In the genomic region with DNA sequence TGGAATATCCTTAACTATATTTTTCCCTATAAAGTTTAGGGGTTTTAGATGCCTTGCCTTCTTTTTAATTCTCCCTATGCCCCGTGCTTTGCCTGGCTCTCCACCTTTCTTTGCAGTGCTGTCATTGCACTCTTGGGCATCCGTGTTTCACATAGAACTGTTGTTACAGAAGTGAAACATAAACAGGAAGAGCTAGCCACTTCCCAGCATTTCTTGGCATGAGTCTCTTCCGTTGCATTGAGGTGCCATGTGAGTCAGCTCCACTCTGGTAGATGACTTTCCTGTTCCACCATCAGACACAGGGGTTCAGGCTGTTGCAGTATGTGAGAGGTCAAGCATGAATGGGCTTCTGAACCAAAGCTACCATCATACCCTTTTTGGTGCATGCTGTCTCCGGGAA, we compare ENCODE assay signal across 8 cellular contexts.
DNase-seq lines count a peak whose midpoint lies in the region; ATAC-seq and TF ChIP-seq lines count a peak whose summit lies in the region.

No MANE protein-coding gene starts in this region.

- H3K79me2 ChIP-seq in KMS-11 (ENCODE audit: insufficient read depth, low read depth) = no peaks in the 10 kb centered on the region

- CTCF ChIA-PET in activated CD4-positive, alpha-beta T cell treated with anti-CD3 and anti-CD28 coated beads for 36 hours (lab: Charles Lee) = interaction anchor here (0.6 to 1.2 kb wide), 3 partner anchors 8 to 1284 kb away, joined by 3 read pairs; no protein-coding TSS in a partner anchor

- ATAC-seq in activated CD4-positive, alpha-beta T cell treated with anti-CD3 and anti-CD28 coated beads for 36 hours = peak; percentile 96
- no peak for ATAC-seq in HG02938 (IDR thresholded peaks at IDR 0.05; ENCODE audit: unreplicated experiment)

- DNase-seq in activated CD4-positive, alpha-beta T cell treated with anti-CD3 and anti-CD28 coated beads for 36 hours = peak; percentile 59
- DNase-seq in activated CD4-positive, alpha-beta T cell treated with anti-CD3 and anti-CD28 coated beads for 1 hour = no peak
- peak; percentile 24 for DNase-seq in activated T-helper 2 cell treated with anti-CD3 and anti-CD28 coated beads, Interferon-gamma antibody, Interleukin-2, Interleukin-4, amounts not matched to agents 10 μg/mL and 5 μg/mL and 100 μg/mL, durations not matched to agents 14 hours and 24 hours and 36 hours (ENCODE audit: low spot score)
- DNase-seq in right atrium auricular region (ENCODE audit: low spot score) = peak; percentile 72
- DNase-seq in testis = no peak
- DNase-seq in HAP-1 (ENCODE audit: low spot score in 2 of 2) = no peak

- H3K36me3 ChIP-seq in KMS-11 (ENCODE audit: insufficient read depth) (no peaks in the 10 kb centered on the region), right atrium auricular region (no peaks in the 10 kb centered on the region), testis (ENCODE audit: low read depth, missing control alignments) (no peaks in the 10 kb centered on the region), HAP-1 (replicated peaks) (no peaks in the 10 kb centered on the region)

- H3K4me1 ChIP-seq in KMS-11 (ENCODE audit: low read depth, poor library complexity, severe bottlenecking) (peaks cover 35% of the 10 kb centered on the region), right atrium auricular region (peaks cover 0 to 39% of the 10 kb centered on the region in 2 donors), testis (peaks cover 10% of the 10 kb centered on the region), HAP-1 (no peaks in the 10 kb centered on the region)

- no peak for TF ChIP-seq CTCF in KMS-11 (conservative IDR thresholded peaks at IDR 0.05; ENCODE audit: low read depth, low read length)
- TF ChIP-seq CTCF in right atrium auricular region (IDR thresholded peaks at IDR 0.05) = peak in 1 of 2 donors; percentile 57
- TF ChIP-seq CTCF in testis (IDR thresholded peaks at IDR 0.05) = peak in 2 of 3 experiments; percentile 9

- POLR2A ChIA-PET in activated CD4-positive, alpha-beta T cell treated with anti-CD3 and anti-CD28 coated beads for 36 hours (lab: Charles Lee) = no interaction called here

- H3K4me3 ChIP-seq in KMS-11 (IDR thresholded peaks at IDR 0.05; ENCODE audit: insufficient read depth, low read depth, low read length) (no peak overlapping the region), right atrium auricular region (no peak overlapping the region), testis (no peak overlapping the region), HAP-1 (no peak overlapping the region)

- TF ChIP-seq POLR2A in testis (IDR thresholded peaks at IDR 0.05) = no peak

- H3K27me3 Mint-ChIP-seq in activated CD4-positive, alpha-beta T cell treated with anti-CD3 and anti-CD28 coated beads for 36 hours = peaks cover 2% of the 10 kb centered on the region
- peaks cover 16% of the 10 kb centered on the region for H3K27me3 Mint-ChIP-seq in activated T-helper 2 cell treated with anti-CD3 and anti-CD28 coated beads, Interferon-gamma antibody, Interleukin-2, Interleukin-4, amounts not matched to agents 10 μg/mL and 5 μg/mL and 100 μg/mL, durations not matched to agents 14 hours and 24 hours and 36 hours (ENCODE audit: low read depth)

- no peaks in the 10 kb centered on the region for H3K9me3 ChIP-seq in right atrium auricular region
- H3K9me3 ChIP-seq in testis = no peaks in the 10 kb centered on the region
- H3K9me3 ChIP-seq in HAP-1 = no peaks in the 10 kb centered on the region

- H3K4me1 Mint-ChIP-seq in activated CD4-positive, alpha-beta T cell treated with anti-CD3 and anti-CD28 coated beads for 36 hours = peaks cover 21% of the 10 kb centered on the region
- peaks cover 24% of the 10 kb centered on the region for H3K4me1 Mint-ChIP-seq in activated T-helper 2 cell treated with anti-CD3 and anti-CD28 coated beads, Interferon-gamma antibody, Interleukin-2, Interleukin-4, amounts not matched to agents 10 μg/mL and 5 μg/mL and 100 μg/mL, durations not matched to agents 14 hours and 24 hours and 36 hours (ENCODE audit: low read depth)

- no peak overlapping the region for H3K9ac ChIP-seq in KMS-11

- no peak overlapping the region for H3K27ac Mint-ChIP-seq in activated CD4-positive, alpha-beta T cell treated with anti-CD3 and anti-CD28 coated beads for 36 hours
- no peak overlapping the region for H3K27ac Mint-ChIP-seq in activated T-helper 2 cell treated with anti-CD3 and anti-CD28 coated beads, Interferon-gamma antibody, Interleukin-2, Interleukin-4, amounts not matched to agents 10 μg/mL and 5 μg/mL and 100 μg/mL, durations not matched to agents 14 hours and 24 hours and 36 hours

- 62 to 70% methylated on average over 4 of the region's 4 CpGs for WGBS in testis, 2 donors

- H3K27ac ChIP-seq in KMS-11 (0 out of 2 replicates have a peak overlapping the region, but pooled peaks have one; percentile 6), right atrium auricular region (peak overlapping the region in 1 of 2 donors; percentile 3), testis (no peak overlapping the region)

- intact Hi-C loops in activated CD4-positive, alpha-beta T cell treated with anti-CD3 and anti-CD28 coated beads for 36 hours (cut with DNase I, micrococcal nuclease) = loop anchor here (1.0 to 5.0 kb wide), 3 partner anchors 44 to 62 kb away; no protein-coding TSS in a partner anchor
- intact Hi-C loops in activated T-helper 2 cell treated with anti-CD3 and anti-CD28 coated beads, Interferon-gamma antibody, Interleukin-2, Interleukin-4, amounts not matched to agents 10 μg/mL and 5 μg/mL and 100 μg/mL, durations not matched to agents 14 hours and 24 hours and 36 hours (cut with micrococcal nuclease) = loop anchor here (1.0 to 5.0 kb wide), 2 partner anchors 42 to 63 kb away; no protein-coding TSS in a partner anchor
- intact Hi-C loops in testis (cut with DNase I; ENCODE audit: low total_unique reads) = no loop called here

- in situ Hi-C loops in HAP-1 (cut with MboI; ENCODE audit: low sequenced_read_pairs) = no loop called here

- no peak overlapping the region for H3K4me3 Mint-ChIP-seq in activated CD4-positive, alpha-beta T cell treated with anti-CD3 and anti-CD28 coated beads for 36 hours
- H3K4me3 Mint-ChIP-seq in activated T-helper 2 cell treated with anti-CD3 and anti-CD28 coated beads, Interferon-gamma antibody, Interleukin-2, Interleukin-4, amounts not matched to agents 10 μg/mL and 5 μg/mL and 100 μg/mL, durations not matched to agents 14 hours and 24 hours and 36 hours (ENCODE audit: low read depth) = peak overlapping the region; percentile 31

- H2AFZ ChIP-seq in KMS-11 (ENCODE audit: low read depth) = peak overlapping the region; percentile 20

- no peaks in the 10 kb centered on the region for H4K20me1 ChIP-seq in KMS-11 (ENCODE audit: insufficient read depth)

- H3K9me3 Mint-ChIP-seq in activated CD4-positive, alpha-beta T cell treated with anti-CD3 and anti-CD28 coated beads for 36 hours (ENCODE audit: low read depth) = no peaks in the 10 kb centered on the region
- H3K9me3 Mint-ChIP-seq in activated T-helper 2 cell treated with anti-CD3 and anti-CD28 coated beads, Interferon-gamma antibody, Interleukin-2, Interleukin-4, amounts not matched to agents 10 μg/mL and 5 μg/mL and 100 μg/mL, durations not matched to agents 14 hours and 24 hours and 36 hours = no peaks in the 10 kb centered on the region

- no peaks in the 10 kb centered on the region for H3K27me3 ChIP-seq in KMS-11 (ENCODE audit: insufficient read depth, low read depth)
- H3K27me3 ChIP-seq in right atrium auricular region = no peaks in the 10 kb centered on the region
- no peaks in the 10 kb centered on the region for H3K27me3 ChIP-seq in testis
- H3K27me3 ChIP-seq in HAP-1 (ENCODE audit: low read depth) = no peaks in the 10 kb centered on the region

- H3K36me3 Mint-ChIP-seq in activated CD4-positive, alpha-beta T cell treated with anti-CD3 and anti-CD28 coated beads for 36 hours (ENCODE audit: low read depth) = no peaks in the 10 kb centered on the region
- H3K36me3 Mint-ChIP-seq in activated T-helper 2 cell treated with anti-CD3 and anti-CD28 coated beads, Interferon-gamma antibody, Interleukin-2, Interleukin-4, amounts not matched to agents 10 μg/mL and 5 μg/mL and 100 μg/mL, durations not matched to agents 14 hours and 24 hours and 36 hours (ENCODE audit: low read depth) = no peaks in the 10 kb centered on the region

- peak overlapping the region; percentile 55; the same call in 1 of the 2 replicates for H3K4me2 ChIP-seq in KMS-11

Comparison
In these comparisons a context has a peak if more than half of its experiments do, and no peak if none do; other contexts are left out.
1. DNase-seq: peak in activated CD4-positive, alpha-beta T cell treated with anti-CD3 and anti-CD28 coated beads for 36 hours (single experiment), activated T-helper 2 cell treated with anti-CD3 and anti-CD28 coated beads, Interferon-gamma antibody, Interleukin-2, Interleukin-4, amounts not matched to agents 10 μg/mL and 5 μg/mL and 100 μg/mL, durations not matched to agents 14 hours and 24 hours and 36 hours (single experiment) and right atrium auricular region (single experiment); none in activated CD4-positive, alpha-beta T cell treated with anti-CD3 and anti-CD28 coated beads for 1 hour (single experiment), testis (single experiment) and HAP-1 (0 of 2).